8 cellular contexts compared by ENCODE assay signal in genomic region chr11:8809185-8809584, GRCh38.
DNase-seq lines count a peak whose midpoint lies in the region; FAIRE-seq and TF ChIP-seq lines count a peak whose summit lies in the region.
"Had no signal": no experiment of that assay in that cellular context is flagged by ENCODE, and none has a peak within 500 bp of the region (broad histone marks: within the 10 kb centered on the region; RNA-seq: fewer than 3 reads in every experiment).

No MANE protein-coding gene starts in this region.

- no peaks in the 10 kb centered on the region for H3K36me3 ChIP-seq in MM.1S (replicated peaks; ENCODE audit: insufficient read depth, low read length)
- no peaks in the 10 kb centered on the region for H3K36me3 ChIP-seq in duodenal mucosa (ENCODE audit: control insufficient read depth in 1 of 2, insufficient read depth in 2 of 2, low read length in 2 of 2)
- H3K36me3 ChIP-seq in thyroid gland = no peaks in the 10 kb centered on the region

- no peaks in the 10 kb centered on the region for H3K9me3 Mint-ChIP-seq in mesothelial cell of epicardium

- no peak for FAIRE-seq in GM12892 (lab: Jason Lieb, UNC)

- no peak for TF ChIP-seq POLR2A in thyroid gland (IDR thresholded peaks at IDR 0.05)
- TF ChIP-seq POLR2A in GM12892 (IDR thresholded peaks at IDR 0.05; ENCODE audit: low read depth, low read length) = no peak

- H4K20me1 ChIP-seq in MM.1S (ENCODE audit: insufficient read depth, low read length) = no peaks in the 10 kb centered on the region

- H3K36me3 Mint-ChIP-seq in mesothelial cell of epicardium = peaks cover 2% of the 10 kb centered on the region

- WGBS in thyroid gland, 2 donors = 52 to 71% methylated on average over 4 of the region's 4 CpGs

- TF ChIP-seq CTCF in MM.1S (IDR thresholded peaks at IDR 0.05; ENCODE audit: low read length) = no peak
- TF ChIP-seq CTCF in mesothelial cell of epicardium (IDR thresholded peaks at IDR 0.05; ENCODE audit: unreplicated experiment) = no peak
- TF ChIP-seq CTCF in thyroid gland (IDR thresholded peaks at IDR 0.05) = no peak

- H3K9me2 ChIP-seq in MM.1S (replicated peaks; ENCODE audit: insufficient read depth, low read length) = no peaks in the 10 kb centered on the region

- peaks cover 41% of the 10 kb centered on the region for H3K4me1 Mint-ChIP-seq in mesothelial cell of epicardium

- H3K9ac ChIP-seq in MM.1S (ENCODE audit: low read length) (peak overlapping the region; percentile 73; the same call in 1 of the 2 replicates), duodenal mucosa (ENCODE audit: low read depth in 1 of 2, low read length in 2 of 2) (peak overlapping the region; percentile 78 to 85)

- H3K79me2 ChIP-seq in MM.1S (ENCODE audit: low read length) = peaks cover 62% of the 10 kb centered on the region

- intact Hi-C loops in thyroid gland (cut with DNase I) = loop anchor here (10.0 kb wide), 1 partner anchor 114 kb away; no protein-coding TSS in a partner anchor

- H3F3A ChIP-seq in MM.1S (ENCODE audit: insufficient read depth, low read length) = no peaks in the 10 kb centered on the region

- H3K27ac Mint-ChIP-seq in mesothelial cell of epicardium = peak overlapping the region; percentile 98

- H3K27me3 ChIP-seq in MM.1S (replicated peaks; ENCODE audit: insufficient read depth, low read length) (no peaks in the 10 kb centered on the region), duodenal mucosa (ENCODE audit: control insufficient read depth in 1 of 2, insufficient read depth in 2 of 2, low read length in 2 of 2) (no peaks in the 10 kb centered on the region), thyroid gland (no peaks in the 10 kb centered on the region)

- H3K4me2 ChIP-seq in MM.1S (ENCODE audit: low read depth, low read length) = peak overlapping the region; percentile 92

- DNase-seq in MM.1S (no peak), mesothelial cell of epicardium (ENCODE audit: low spot score in 2 of 2, unreplicated experiment in 2 of 2) (no peak), thyroid gland (no peak), GM12892 (ENCODE audit: insufficient read length) (no peak)
- DNase-seq in stimulated activated CD4-positive, alpha-beta T cell treated with anti-CD3 and anti-CD28 coated beads, Interleukin-2, amount 100 ng/mL, for 48 hours = no peak
- no peak for DNase-seq in activated CD4-positive, CD25-positive, alpha-beta regulatory T cell treated with anti-CD3 and anti-CD28 coated beads, Interleukin-2, amount 50 U/mL, for 72 hours
- DNase-seq: NCI-H1417 treated with DMSO at 0.1 percent for 48 hours had no signal

- peak overlapping the region; percentile 81 for H3K4me3 Mint-ChIP-seq in mesothelial cell of epicardium

- H2AFZ ChIP-seq in MM.1S (ENCODE audit: low read length) = peak overlapping the region; percentile 83; the same call in 1 of the 2 replicates

- H3K4me3 ChIP-seq in MM.1S (ENCODE audit: low read length) = peak overlapping the region; percentile 82
- H3K4me3 ChIP-seq in duodenal mucosa (ENCODE audit: low read depth in 1 of 2, low read length in 2 of 2) = peak overlapping the region; percentile 79 to 86
- peak overlapping the region in 2 of 3 donors; percentile 18 to 49 for H3K4me3 ChIP-seq in thyroid gland (replicated peaks in 1 of 3)

- H3K27me3 Mint-ChIP-seq in mesothelial cell of epicardium (ENCODE audit: low read depth) = peaks cover 1% of the 10 kb centered on the region

- no peaks in the 10 kb centered on the region for H3K9me3 ChIP-seq in MM.1S (replicated peaks; ENCODE audit: insufficient read depth, low read length)
- H3K9me3 ChIP-seq in duodenal mucosa (ENCODE audit: control insufficient read depth in 1 of 2, low read length in 2 of 2) = no peaks in the 10 kb centered on the region
- H3K9me3 ChIP-seq in thyroid gland = no peaks in the 10 kb centered on the region

- H3K4me1 ChIP-seq in MM.1S (ENCODE audit: low read length) (peaks cover 7% of the 10 kb centered on the region), duodenal mucosa (ENCODE audit: control insufficient read depth in 1 of 2, insufficient read depth in 2 of 2, low read length in 2 of 2) (peaks cover 50 to 51% of the 10 kb centered on the region in 2 donors), thyroid gland (peaks cover 44 to 83% of the 10 kb centered on the region in 2 donors)

- no peak overlapping the region for H3K27ac ChIP-seq in MM.1S (ENCODE audit: low read length)
- H3K27ac ChIP-seq in duodenal mucosa (ENCODE audit: low read depth, low read length) = peak overlapping the region; percentile 87
- peak overlapping the region; percentile 79 to 93 (median 89) for H3K27ac ChIP-seq in thyroid gland
